8 cellular contexts compared by ENCODE assay signal in the genomic region with DNA sequence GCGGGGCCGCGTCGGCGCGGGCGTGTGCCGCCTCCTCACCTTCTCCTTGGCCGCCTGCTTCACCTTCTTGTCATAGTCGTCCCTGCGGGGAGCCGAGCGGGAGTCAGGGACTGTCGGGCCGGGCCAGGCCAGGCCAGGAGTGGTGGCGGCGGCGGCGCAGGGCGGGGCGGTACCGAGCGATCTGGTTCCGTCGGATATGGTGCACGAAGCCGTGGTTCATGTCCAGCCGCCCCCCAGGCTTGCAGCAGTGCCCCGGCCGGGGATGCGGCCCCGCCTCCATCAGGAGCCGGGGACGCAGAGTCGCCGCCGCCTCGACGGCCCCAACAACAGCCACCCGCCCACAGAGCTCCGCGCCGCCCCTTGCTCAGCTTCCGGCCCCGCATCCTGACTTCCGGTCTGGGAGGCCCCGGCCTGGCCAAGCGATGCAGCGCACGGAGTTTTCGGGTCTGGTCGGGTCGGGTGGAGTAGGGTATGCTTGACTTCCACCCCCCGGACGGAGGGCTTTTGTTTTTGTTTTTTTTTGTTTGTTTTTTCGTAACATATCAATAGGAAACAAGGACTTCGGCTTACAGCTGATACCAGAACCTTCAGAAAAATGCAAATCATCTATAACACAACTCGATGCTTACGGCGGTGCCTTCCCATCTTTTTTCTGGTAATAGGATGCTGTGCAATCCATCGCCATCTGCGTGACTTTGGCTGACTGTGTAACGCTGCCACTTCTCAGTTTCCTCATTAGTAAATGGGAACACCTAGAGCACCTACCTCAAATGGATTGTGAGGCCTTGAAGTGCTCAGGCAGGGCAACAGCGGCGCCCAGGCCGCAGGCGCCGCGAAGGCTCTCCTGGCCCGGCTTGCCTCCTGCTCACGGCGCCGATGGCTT. TPM values are rescaled to one million over a fixed set of nuclear protein-coding genes. Genes with fewer than 3 reads are reported as not detected.
DNase-seq lines count a peak whose midpoint lies in the region; ATAC-seq, FAIRE-seq and TF ChIP-seq lines count a peak whose summit lies in the region.

A gene with protein sequence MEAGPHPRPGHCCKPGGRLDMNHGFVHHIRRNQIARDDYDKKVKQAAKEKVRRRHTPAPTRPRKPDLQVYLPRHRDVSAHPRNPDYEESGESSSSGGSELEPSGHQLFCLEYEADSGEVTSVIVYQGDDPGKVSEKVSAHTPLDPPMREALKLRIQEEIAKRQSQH (minus strand): TSS at position 362 of the 883 bp plus-strand sequence. CDS start 82 bp downstream, at position 280.

- DNase-seq in C1 segment of cervical spinal cord (lab: John Stamatoyannopoulos, UW) = peak; percentile 36 to 92 (median 86)
- DNase-seq in NCI-H69 (lab: John Stamatoyannopoulos, UW) = peak; percentile 87
- peak; percentile 68 to 80 for DNase-seq in activated CD4-positive, alpha-beta T cell treated with anti-CD3 and anti-CD28 coated beads, Interleukin-2, amount 50 U/mL, for 24 hours (ENCODE audit: low read depth in 1 of 2, low spot score in 1 of 2)
- DNase-seq in dedifferentiated amniotic fluid mesenchymal stem cell (ENCODE audit: extremely low spot score) = peak; percentile 85
- peak; percentile 86 for DNase-seq in HepG2 (ENCODE audit: low spot score)
- DNase-seq in stimulated activated CD4-positive, alpha-beta T cell treated with anti-CD3 and anti-CD28 coated beads, Interleukin-4, amount 100 ng/mL, for 1 hour = peak; percentile 86

- H3K79me2 ChIP-seq in HepG2 (ENCODE audit: insufficient read depth, low read length) = peaks cover 20% of the 10 kb centered on the region

- TF ChIP-seq POLR2A in GM19193 (IDR thresholded peaks at IDR 0.05; ENCODE audit: extremely low read depth, insufficient read depth, insufficient read length) (peak; percentile 87), HepG2 (IDR thresholded peaks at IDR 0.05; ENCODE audit: insufficient read depth in 1 of 2, low read depth in 2 of 2, low read length in 2 of 2) (peak; percentile 52 to 90; a peak in 3 of 4 replicates)

- ATAC-seq in HG03432 (IDR thresholded peaks at IDR 0.05; ENCODE audit: unreplicated experiment) (peak; percentile 81), HepG2 (peak; percentile 85)

- H3K9me3 ChIP-seq in HepG2 (ENCODE audit: low read length) = no peaks in the 10 kb centered on the region

- H3K27me3 ChIP-seq in HepG2 (ENCODE audit: control insufficient read depth in 1 of 2, insufficient read depth in 2 of 2, low read length in 2 of 2) = no peaks in the 10 kb centered on the region; a peak in 1 of 5 replicates

- TF ChIP-seq RAD21 in HepG2 (CRISPR knock-in tag; IDR thresholded peaks at IDR 0.05) = peak; percentile 63

- TSS peak; percentile 50 for BruUV-seq in HepG2 (replicated peaks; lab: Mats Ljungman, UMichigan)

- H3K9ac ChIP-seq in HepG2 (ENCODE audit: insufficient read depth, low read depth, low read length) = peak within 1 kb of the TSS; percentile 93

- H4K20me1 ChIP-seq in HepG2 (ENCODE audit: insufficient read depth, low read length) = peaks cover 6% of the 10 kb centered on the region; the same call in 1 of the 2 replicates

- in situ Hi-C loops in HepG2 (cut with HindIII; ENCODE audit: extremely low pct_ligation_motif_present, low pct_unique_long_range_greater_than_20kb) = no loop called here

- 14% methylated on average over 65 of the region's 73 CpGs for WGBS in HepG2 (ENCODE audit: low lambda C conversion rate)

- H3K27ac ChIP-seq in HepG2 (ENCODE audit: extremely low read length, insufficient read depth, low read length) = peak within 1 kb of the TSS; percentile 58

- peak; percentile 46 for FAIRE-seq in HepG2 (lab: Jason Lieb, UNC)

- peak within 1 kb of the TSS; percentile 82 for H3K4me2 ChIP-seq in HepG2 (ENCODE audit: low read depth, low read length)

- H3K36me3 ChIP-seq in HepG2 (replicated peaks in 1 of 2; ENCODE audit: control insufficient read depth in 1 of 2, insufficient read depth in 2 of 2, low read length in 2 of 2) = peaks cover 9 to 23% of the 10 kb centered on the region in 2 experiments

- TF ChIP-seq EP300 in HepG2 (IDR thresholded peaks at IDR 0.05; ENCODE audit: low read depth in 2 of 2, low read length in 2 of 2) = no peak
- TF ChIP-seq EP300 in HepG2 (CRISPR knock-in tag; IDR thresholded peaks at IDR 0.05; ENCODE audit: borderline replicate concordance) = no peak; the same call in 1 of the 2 replicates

- peak within 1 kb of the TSS; percentile 92 to 100 (median 95) for H3K4me3 ChIP-seq in HepG2 (replicated peaks in 1 of 3; ENCODE audit: insufficient read depth in 1 of 3, low read depth in 2 of 3, low read length in 3 of 3)

- intact Hi-C loops in HepG2 (cut with micrococcal nuclease; ENCODE audit: unreplicated experiment) = loop anchor here (5.0 kb wide), 1 partner anchor 190 kb away; no protein-coding TSS in a partner anchor

- H3K4me1 ChIP-seq in HepG2 (ENCODE audit: insufficient read depth, low read length) = peaks cover 69% of the 10 kb centered on the region

- TF ChIP-seq CTCF in HepG2 (CRISPR knock-in tag; IDR thresholded peaks at IDR 0.05) = no peak

- CTCF ChIA-PET in HepG2 (lab: Yijun Ruan, JAX; ENCODE audit: low intra/inter-chr PET ratio, low total read pairs) = no interaction called here

- H2AFZ ChIP-seq in HepG2 (ENCODE audit: low read length) = peak within 1 kb of the TSS; percentile 49

- POLR2A ChIA-PET in HepG2 (lab: Yijun Ruan, JAX) = interaction anchor here (0.7 to 25.9 kb wide), 14 partner anchors 9 to 287 kb away, joined by 3 to 795 read pairs (median 4); partner anchors contain the start of genes ELMOD3, GGCX, MAT2A and RETSAT

TF ChIP-seq in HepG2, 621 proteins besides CTCF, POLR2A, EP300 and RAD21 (continues in another document):
- TF ChIP-seq SETDB1 (CRISPR knock-in tag; IDR thresholded peaks at IDR 0.05; ENCODE audit: borderline replicate concordance) (no peak), ZBTB14 (CRISPR knock-in tag; IDR thresholded peaks at IDR 0.05) (no peak), ARNTL (CRISPR knock-in tag; IDR thresholded peaks at IDR 0.05) (no peak), HDAC2 (CRISPR knock-in tag; IDR thresholded peaks at IDR 0.05) (peak; percentile 55), ZNF383 (CRISPR knock-in tag; IDR thresholded peaks at IDR 0.05; ENCODE audit: borderline replicate concordance) (no peak), HDAC6 (IDR thresholded peaks at IDR 0.05; ENCODE audit: low read depth, low read length) (no peak), ZNF564 (CRISPR knock-in tag; IDR thresholded peaks at IDR 0.05) (peak; percentile 44; the same call in 1 of the 2 replicates), SALL2 (CRISPR knock-in tag; IDR thresholded peaks at IDR 0.05) (peak; percentile 25; the same call in 1 of the 2 replicates)
- TF ChIP-seq, protein P1, sequence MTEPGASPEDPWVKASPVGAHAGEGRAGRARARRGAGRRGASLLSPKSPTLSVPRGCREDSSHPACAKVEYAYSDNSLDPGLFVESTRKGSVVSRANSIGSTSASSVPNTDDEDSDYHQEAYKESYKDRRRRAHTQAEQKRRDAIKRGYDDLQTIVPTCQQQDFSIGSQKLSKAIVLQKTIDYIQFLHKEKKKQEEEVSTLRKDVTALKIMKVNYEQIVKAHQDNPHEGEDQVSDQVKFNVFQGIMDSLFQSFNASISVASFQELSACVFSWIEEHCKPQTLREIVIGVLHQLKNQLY (CRISPR knock-in tag; IDR thresholded peaks at IDR 0.05) = no peak; the same call in 1 of the 2 replicates
- TF ChIP-seq, protein P2, sequence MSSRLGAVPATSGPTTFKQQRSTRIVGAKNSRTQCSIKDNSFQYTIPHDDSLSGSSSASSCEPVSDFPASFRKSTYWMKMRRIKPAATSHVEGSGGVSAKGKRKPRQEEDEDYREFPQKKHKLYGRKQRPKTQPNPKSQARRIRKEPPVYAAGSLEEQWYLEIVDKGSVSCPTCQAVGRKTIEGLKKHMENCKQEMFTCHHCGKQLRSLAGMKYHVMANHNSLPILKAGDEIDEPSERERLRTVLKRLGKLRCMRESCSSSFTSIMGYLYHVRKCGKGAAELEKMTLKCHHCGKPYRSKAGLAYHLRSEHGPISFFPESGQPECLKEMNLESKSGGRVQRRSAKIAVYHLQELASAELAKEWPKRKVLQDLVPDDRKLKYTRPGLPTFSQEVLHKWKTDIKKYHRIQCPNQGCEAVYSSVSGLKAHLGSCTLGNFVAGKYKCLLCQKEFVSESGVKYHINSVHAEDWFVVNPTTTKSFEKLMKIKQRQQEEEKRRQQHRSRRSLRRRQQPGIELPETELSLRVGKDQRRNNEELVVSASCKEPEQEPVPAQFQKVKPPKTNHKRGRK (CRISPR knock-in tag; IDR thresholded peaks at IDR 0.05) = no peak

RNA-seq across cellular contexts. Expression of the gene that starts here (rescaled TPM):
- total RNA-seq in HepG2 (2016; rRNA removed; fragmentation: Illumina TruSeq; extraction: Trizol) = 47.1 and 49.0 TPM in 2 replicates
- 32.5 and 36.5 TPM in 2 replicates for total RNA-seq in HepG2 (2016; cell fraction: cytosol; rRNA removed; fragmentation: Illumina TruSeq; extraction: Trizol; ENCODE audit: low read depth)
- 48.7 and 49.6 TPM in 2 replicates for total RNA-seq in HepG2 (2016; cell fraction: insoluble cytoplasmic fraction; rRNA removed; fragmentation: Illumina TruSeq; extraction: Trizol)
- total RNA-seq in HepG2 (2016; cell fraction: membrane; rRNA removed; fragmentation: Illumina TruSeq; extraction: Trizol) = 64.2 and 67.0 TPM in 2 replicates
- total RNA-seq in HepG2 (2016; cell fraction: nucleus; rRNA removed; fragmentation: Illumina TruSeq; extraction: Trizol) = 33.2 and 34.7 TPM in 2 replicates
- polyA plus RNA-seq in HepG2 (2011; rRNA removed) = 77.4 and 82.8 TPM in 2 replicates
- polyA plus RNA-seq in HepG2 (2011; cell fraction: cytosol; rRNA removed) = 32.5 and 38.0 TPM in 2 replicates
- 55.4 and 70.0 TPM in 2 replicates for polyA plus RNA-seq in HepG2 (2011; cell fraction: nucleus; rRNA removed)
- polyA plus RNA-seq in HepG2 (2012) = 42.2 and 51.9 TPM in 2 replicates
- polyA plus RNA-seq in HepG2 (2016; cell fraction: cytosol; fragmentation: Illumina TruSeq; extraction: Trizol; ENCODE audit: low read depth) = 54.3 and 54.6 TPM in 2 replicates
- polyA plus RNA-seq in HepG2 (2016; cell fraction: insoluble cytoplasmic fraction; fragmentation: Illumina TruSeq; extraction: Trizol; ENCODE audit: low read depth) = 56.4 and 59.2 TPM in 2 replicates
- polyA plus RNA-seq in HepG2 (2016; cell fraction: membrane; fragmentation: Illumina TruSeq; extraction: Trizol; ENCODE audit: low read depth) = 69.9 and 70.6 TPM in 2 replicates
- polyA plus RNA-seq in HepG2 (2016; cell fraction: nucleus; fragmentation: Illumina TruSeq; extraction: Trizol; ENCODE audit: insufficient read depth, low read depth) = 76.9 and 78.6 TPM in 2 replicates
- polyA minus RNA-seq in HepG2 (2011; rRNA and poly(A)+ RNA removed; ENCODE audit: low replicate concordance) = 73.7 and 82.9 TPM in 2 replicates
- 34.4 and 42.2 TPM in 2 replicates for polyA minus RNA-seq in HepG2 (2011; cell fraction: cytosol; rRNA and poly(A)+ RNA removed)
- 35.4 and 43.0 TPM in 2 replicates for polyA minus RNA-seq in HepG2 (2011; cell fraction: nucleus; rRNA and poly(A)+ RNA removed)

Comparison
In these comparisons a context has a peak if more than half of its experiments do, and no peak if none do; other contexts are left out.
1. Peak in every context shown above with its lines: DNase-seq, ATAC-seq, H3K4me3 ChIP-seq and H3K27ac ChIP-seq.